9 cellular contexts compared by ENCODE assay signal in the genomic region with DNA sequence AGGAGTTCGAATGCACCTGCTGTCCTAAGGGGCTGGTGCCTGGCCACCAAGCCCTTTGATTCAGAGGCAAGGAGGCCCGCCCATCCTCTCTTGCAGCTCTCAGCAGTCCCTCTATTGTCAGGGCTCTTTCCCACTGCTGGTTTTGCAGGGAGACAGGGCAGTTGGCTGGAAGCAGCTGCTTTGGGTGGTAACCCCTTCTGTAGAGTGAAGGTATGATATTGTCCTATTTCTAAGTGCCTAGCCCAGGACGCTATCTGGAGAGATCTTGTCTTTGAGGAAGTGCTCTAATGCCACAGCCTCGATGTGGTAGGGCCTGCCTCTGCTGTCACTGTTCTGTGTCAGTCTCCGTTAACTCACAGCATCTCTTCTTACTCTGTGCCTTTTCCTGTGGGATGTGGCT. TPM values are rescaled to one million over a fixed set of nuclear protein-coding genes. Genes with fewer than 3 reads are reported as not detected.
DNase-seq lines count a peak whose midpoint lies in the region; ATAC-seq and TF ChIP-seq lines count a peak whose summit lies in the region.
"Had no signal": no experiment of that assay in that cellular context is flagged by ENCODE, and none has a peak within 500 bp of the region (broad histone marks: within the 10 kb centered on the region; RNA-seq: fewer than 3 reads in every experiment).

No MANE protein-coding gene starts in this region.

- H3K27me3 ChIP-seq in osteoblast (ENCODE audit: insufficient read depth, low read length): no peaks in the 10 kb centered on the region

- no peaks in the 10 kb centered on the region for H3K36me3 ChIP-seq in osteoblast (ENCODE audit: insufficient read depth, low read length)

- peak; percentile 84 for DNase-seq in activated CD8-positive, alpha-beta memory T cell treated with anti-CD3 and anti-CD28 coated beads, Interleukin-2, amount 10 ng/mL, durations not matched to agents 7 days and 5 days
- no peak for DNase-seq in activated CD8-positive, alpha-beta memory T cell treated with anti-CD3 and anti-CD28 coated beads for 24 hours
- DNase-seq in T-helper 2 cell (peak in 3 of 5 experiments; percentile 49 to 92 (median 67)), substantia nigra (lab: John Stamatoyannopoulos, UW) (no peak), osteoblast (ENCODE audit: insufficient read length, low spot score, missing footprints) (no peak), putamen (ENCODE audit: low spot score) (no peak)

- peaks cover 22% of the 10 kb centered on the region for H3K4me1 ChIP-seq in osteoblast (ENCODE audit: insufficient read depth, low read length)

- no peak for TF ChIP-seq CTCF in osteoblast (IDR thresholded peaks at IDR 0.05; ENCODE audit: extremely low read depth, low read depth, low read length)

- peak overlapping the region; percentile 91 for H3K4me3 Mint-ChIP-seq in activated CD8-positive, alpha-beta memory T cell treated with anti-CD3 and anti-CD28 coated beads, Interleukin-2, amount 10 ng/mL, durations not matched to agents 7 days and 5 days

- H3K27me3 Mint-ChIP-seq in activated CD8-positive, alpha-beta memory T cell treated with anti-CD3 and anti-CD28 coated beads, Interleukin-2, amount 10 ng/mL, durations not matched to agents 7 days and 5 days: no peaks in the 10 kb centered on the region

- H3K27ac ChIP-seq in cingulate gyrus (ENCODE audit: low read depth, low read length): peak overlapping the region; percentile 7
- peak overlapping the region; percentile 23 for H3K27ac ChIP-seq in substantia nigra (ENCODE audit: low read depth, low read length, poor library complexity, severe bottlenecking)
- no peak overlapping the region for H3K27ac ChIP-seq in osteoblast (ENCODE audit: low read depth, low read length)

- H4K20me1 ChIP-seq in osteoblast (ENCODE audit: insufficient read depth, low read length): peaks cover 91% of the 10 kb centered on the region

- H3K27ac Mint-ChIP-seq in activated CD8-positive, alpha-beta memory T cell treated with anti-CD3 and anti-CD28 coated beads, Interleukin-2, amount 10 ng/mL, durations not matched to agents 7 days and 5 days: peak overlapping the region; percentile 90

- peaks cover 98% of the 10 kb centered on the region for H3K79me2 ChIP-seq in osteoblast (ENCODE audit: insufficient read depth, low read length)

- CTCF ChIA-PET in activated CD8-positive, alpha-beta memory T cell treated with anti-CD3 and anti-CD28 coated beads, Interleukin-2, amount 10 ng/mL, durations not matched to agents 7 days and 5 days (lab: Charles Lee): interaction anchor here (1.0 to 11.0 kb wide), 8 partner anchors 7 to 174 kb away, joined by 3 to 152 read pairs (median 11); a partner anchor contains a TSS

- H3K4me1 Mint-ChIP-seq in activated CD8-positive, alpha-beta memory T cell treated with anti-CD3 and anti-CD28 coated beads, Interleukin-2, amount 10 ng/mL, durations not matched to agents 7 days and 5 days: peaks cover 86% of the 10 kb centered on the region

- no peak overlapping the region for H3K4me3 ChIP-seq in osteoblast (ENCODE audit: insufficient read depth, low read length)

- H3K9me3 Mint-ChIP-seq in activated CD8-positive, alpha-beta memory T cell treated with anti-CD3 and anti-CD28 coated beads, Interleukin-2, amount 10 ng/mL, durations not matched to agents 7 days and 5 days (ENCODE audit: low read depth): no peaks in the 10 kb centered on the region
- H3K9me3 Mint-ChIP-seq: nephron had no signal

- no peak overlapping the region for H3K4me2 ChIP-seq in osteoblast (ENCODE audit: insufficient read depth, low read length)

- no peaks in the 10 kb centered on the region for H3K9me3 ChIP-seq in osteoblast (ENCODE audit: low read depth, low read length)

- ATAC-seq in activated CD8-positive, alpha-beta memory T cell treated with anti-CD3 and anti-CD28 coated beads, Interleukin-2, amount 10 ng/mL, durations not matched to agents 7 days and 5 days: peak; percentile 54
- no peak for ATAC-seq in GM18517 (IDR thresholded peaks at IDR 0.05; ENCODE audit: unreplicated experiment)

- H3K36me3 Mint-ChIP-seq in activated CD8-positive, alpha-beta memory T cell treated with anti-CD3 and anti-CD28 coated beads, Interleukin-2, amount 10 ng/mL, durations not matched to agents 7 days and 5 days: peaks cover 45% of the 10 kb centered on the region

- no peak overlapping the region for H2AFZ ChIP-seq in osteoblast (ENCODE audit: low read length)

RNA-seq across cellular contexts. Expression of a gene that starts 5.6 kb away (rescaled TPM):
- total RNA-seq in activated CD8-positive, alpha-beta memory T cell treated with anti-CD3 and anti-CD28 coated beads, Interleukin-2, amount 10 ng/mL, durations not matched to agents 7 days and 5 days: 100 to 1,000 TPM; 201 to 337 TPM
- 72.4 and 73.7 TPM in 2 replicates for total RNA-seq in osteoblast

Comparison
In these comparisons a context has a peak if more than half of its experiments do, and no peak if none do; other contexts are left out.
1. DNase-seq: peak in activated CD8-positive, alpha-beta memory T cell treated with anti-CD3 and anti-CD28 coated beads, Interleukin-2, amount 10 ng/mL, durations not matched to agents 7 days and 5 days (single experiment) and T-helper 2 cell (3 of 5); none in activated CD8-positive, alpha-beta memory T cell treated with anti-CD3 and anti-CD28 coated beads for 24 hours (single experiment), substantia nigra (0 of 49), osteoblast (single experiment) and putamen (single experiment).